1 cellular context compared by ENCODE assay signal in the genomic region with DNA sequence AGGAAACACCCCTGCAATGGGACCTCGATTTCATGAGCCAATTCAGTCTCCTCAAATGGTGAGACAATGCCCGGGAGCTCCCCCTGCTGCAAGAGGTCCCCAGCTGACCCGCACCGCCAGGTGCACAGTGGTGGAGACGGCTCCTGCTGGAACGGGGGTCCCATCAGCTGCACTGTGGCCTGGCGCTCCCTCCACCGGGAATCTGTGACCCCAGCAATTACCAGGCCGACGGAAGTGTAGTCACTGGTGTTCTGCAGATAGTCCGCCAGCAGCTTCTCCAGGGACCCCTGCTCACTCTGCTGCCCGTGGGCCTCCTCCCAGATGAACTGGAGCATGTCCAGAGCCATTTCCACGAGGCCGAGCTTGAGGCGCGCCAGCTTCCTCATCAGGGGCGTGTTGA.
TF ChIP-seq lines count a peak whose summit lies in the region.

No MANE protein-coding gene starts in this region.

TF ChIP-seq in HepG2, 621 proteins besides CTCF, POLR2A, EP300 and RAD21 (continued from another document):
- TF ChIP-seq, protein P1, sequence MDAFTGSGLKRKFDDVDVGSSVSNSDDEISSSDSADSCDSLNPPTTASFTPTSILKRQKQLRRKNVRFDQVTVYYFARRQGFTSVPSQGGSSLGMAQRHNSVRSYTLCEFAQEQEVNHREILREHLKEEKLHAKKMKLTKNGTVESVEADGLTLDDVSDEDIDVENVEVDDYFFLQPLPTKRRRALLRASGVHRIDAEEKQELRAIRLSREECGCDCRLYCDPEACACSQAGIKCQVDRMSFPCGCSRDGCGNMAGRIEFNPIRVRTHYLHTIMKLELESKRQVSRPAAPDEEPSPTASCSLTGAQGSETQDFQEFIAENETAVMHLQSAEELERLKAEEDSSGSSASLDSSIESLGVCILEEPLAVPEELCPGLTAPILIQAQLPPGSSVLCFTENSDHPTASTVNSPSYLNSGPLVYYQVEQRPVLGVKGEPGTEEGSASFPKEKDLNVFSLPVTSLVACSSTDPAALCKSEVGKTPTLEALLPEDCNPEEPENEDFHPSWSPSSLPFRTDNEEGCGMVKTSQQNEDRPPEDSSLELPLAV (CRISPR knock-in tag; conservative IDR thresholded peaks at IDR 0.05; ENCODE audit: low read depth), result no peak
- TF ChIP-seq TEAD3 (CRISPR knock-in tag; optimal IDR thresholded peaks at IDR 0.05; ENCODE audit: borderline replicate concordance), result no peak
- TF ChIP-seq, protein P2, sequence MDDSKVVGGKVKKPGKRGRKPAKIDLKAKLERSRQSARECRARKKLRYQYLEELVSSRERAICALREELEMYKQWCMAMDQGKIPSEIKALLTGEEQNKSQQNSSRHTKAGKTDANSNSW (CRISPR knock-in tag; IDR thresholded peaks at IDR 0.05; ENCODE audit: borderline replicate concordance), result no peak
- TF ChIP-seq ZNF839 (CRISPR knock-in tag; IDR thresholded peaks at IDR 0.05; ENCODE audit: borderline replicate concordance), result no peak
- TF ChIP-seq, protein P3, sequence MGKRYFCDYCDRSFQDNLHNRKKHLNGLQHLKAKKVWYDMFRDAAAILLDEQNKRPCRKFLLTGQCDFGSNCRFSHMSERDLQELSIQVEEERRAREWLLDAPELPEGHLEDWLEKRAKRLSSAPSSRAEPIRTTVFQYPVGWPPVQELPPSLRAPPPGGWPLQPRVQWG (CRISPR knock-in tag; IDR thresholded peaks at IDR 0.05; ENCODE audit: borderline replicate concordance, low read depth), result no peak
- no peak for TF ChIP-seq SNRNP70 (IDR thresholded peaks at IDR 0.05; ENCODE audit: low read depth, low read length)
- TF ChIP-seq, protein P4, sequence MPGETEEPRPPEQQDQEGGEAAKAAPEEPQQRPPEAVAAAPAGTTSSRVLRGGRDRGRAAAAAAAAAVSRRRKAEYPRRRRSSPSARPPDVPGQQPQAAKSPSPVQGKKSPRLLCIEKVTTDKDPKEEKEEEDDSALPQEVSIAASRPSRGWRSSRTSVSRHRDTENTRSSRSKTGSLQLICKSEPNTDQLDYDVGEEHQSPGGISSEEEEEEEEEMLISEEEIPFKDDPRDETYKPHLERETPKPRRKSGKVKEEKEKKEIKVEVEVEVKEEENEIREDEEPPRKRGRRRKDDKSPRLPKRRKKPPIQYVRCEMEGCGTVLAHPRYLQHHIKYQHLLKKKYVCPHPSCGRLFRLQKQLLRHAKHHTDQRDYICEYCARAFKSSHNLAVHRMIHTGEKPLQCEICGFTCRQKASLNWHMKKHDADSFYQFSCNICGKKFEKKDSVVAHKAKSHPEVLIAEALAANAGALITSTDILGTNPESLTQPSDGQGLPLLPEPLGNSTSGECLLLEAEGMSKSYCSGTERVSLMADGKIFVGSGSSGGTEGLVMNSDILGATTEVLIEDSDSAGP (CRISPR knock-in tag; IDR thresholded peaks at IDR 0.05; ENCODE audit: borderline replicate concordance), result no peak
- TF ChIP-seq JDP2 (CRISPR knock-in tag; IDR thresholded peaks at IDR 0.05; ENCODE audit: borderline replicate concordance), result no peak
- no peak for TF ChIP-seq ZNF264 (CRISPR knock-in tag; IDR thresholded peaks at IDR 0.05)
- TF ChIP-seq, protein P5, sequence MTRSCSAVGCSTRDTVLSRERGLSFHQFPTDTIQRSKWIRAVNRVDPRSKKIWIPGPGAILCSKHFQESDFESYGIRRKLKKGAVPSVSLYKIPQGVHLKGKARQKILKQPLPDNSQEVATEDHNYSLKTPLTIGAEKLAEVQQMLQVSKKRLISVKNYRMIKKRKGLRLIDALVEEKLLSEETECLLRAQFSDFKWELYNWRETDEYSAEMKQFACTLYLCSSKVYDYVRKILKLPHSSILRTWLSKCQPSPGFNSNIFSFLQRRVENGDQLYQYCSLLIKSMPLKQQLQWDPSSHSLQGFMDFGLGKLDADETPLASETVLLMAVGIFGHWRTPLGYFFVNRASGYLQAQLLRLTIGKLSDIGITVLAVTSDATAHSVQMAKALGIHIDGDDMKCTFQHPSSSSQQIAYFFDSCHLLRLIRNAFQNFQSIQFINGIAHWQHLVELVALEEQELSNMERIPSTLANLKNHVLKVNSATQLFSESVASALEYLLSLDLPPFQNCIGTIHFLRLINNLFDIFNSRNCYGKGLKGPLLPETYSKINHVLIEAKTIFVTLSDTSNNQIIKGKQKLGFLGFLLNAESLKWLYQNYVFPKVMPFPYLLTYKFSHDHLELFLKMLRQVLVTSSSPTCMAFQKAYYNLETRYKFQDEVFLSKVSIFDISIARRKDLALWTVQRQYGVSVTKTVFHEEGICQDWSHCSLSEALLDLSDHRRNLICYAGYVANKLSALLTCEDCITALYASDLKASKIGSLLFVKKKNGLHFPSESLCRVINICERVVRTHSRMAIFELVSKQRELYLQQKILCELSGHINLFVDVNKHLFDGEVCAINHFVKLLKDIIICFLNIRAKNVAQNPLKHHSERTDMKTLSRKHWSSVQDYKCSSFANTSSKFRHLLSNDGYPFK (CRISPR knock-in tag; IDR thresholded peaks at IDR 0.05; ENCODE audit: borderline replicate concordance), result no peak
TF ChIP-seq in HepG2: peak in this region for 0.
